Comparison of ENCODE assay signal across 25 cellular contexts in genomic region chr6:106138151-106138550, GRCh38.
"Had no signal": no experiment of that assay in that cellular context is flagged by ENCODE, and none has a peak within 500 bp of the region (broad histone marks: within the 10 kb centered on the region; RNA-seq: fewer than 3 reads in every experiment).

No MANE protein-coding gene starts in this region.

- DNase-seq: activated CD4-positive, alpha-beta T cell treated with anti-CD3 and anti-CD28 coated beads for 36 hours; activated CD4-positive, alpha-beta T cell treated with anti-CD3 and anti-CD28 coated beads, Interleukin-2, amount 50 U/mL, for 4 hours; activated CD8-positive, alpha-beta memory T cell treated with anti-CD3 and anti-CD28 coated beads for 24 hours; activated CD8-positive, alpha-beta memory T cell treated with anti-CD3 and anti-CD28 coated beads, Interleukin-2, amount 50 U/mL, for 4 hours; activated naive CD4-positive, alpha-beta T cell treated with Interleukin-2 at 50 U/mL for 16 hours; activated naive CD8-positive, alpha-beta T cell treated with anti-CD3 and anti-CD28 coated beads, Interleukin-2, amount 10 ng/mL, durations not matched to agents 7 days and 5 days; activated T-cell treated with anti-CD3 and anti-CD28 coated beads, Interleukin-2, amount 50 U/mL, for 48 hours; amygdala; colonic mucosa; endodermal cell; lower lobe of right lung; naive thymus-derived CD4-positive, alpha-beta T cell; spleen; stimulated activated CD4-positive, alpha-beta T cell treated with anti-CD3 and anti-CD28 coated beads, Interleukin-4, amount 100 ng/mL, for 1 hour; stimulated activated naive CD8-positive, alpha-beta T cell treated with anti-CD3 and anti-CD28 coated beads, Interleukin-15, Interleukin-2, amounts not matched to agents 100 U/mL and 50 U/mL, for 24 hours; substantia nigra; T-cell; thyroid gland had no signal

- H3K36me3 ChIP-seq: colonic mucosa, gastroesophageal sphincter, lower lobe of right lung, neural progenitor cell, spleen, thyroid gland had no signal

- FAIRE-seq: bronchial epithelial cell, keratinocyte, TTC549 had no signal

- H3K36me3 Mint-ChIP-seq: activated naive CD8-positive, alpha-beta T cell treated with anti-CD3 and anti-CD28 coated beads, Interleukin-2, amount 10 ng/mL, durations not matched to agents 7 days and 5 days; naive thymus-derived CD4-positive, alpha-beta T cell; neural progenitor cell; T-cell; WTC11 had no signal

- H2AFZ ChIP-seq: neural progenitor cell had no signal

- H3K9me3 ChIP-seq: colonic mucosa, gastroesophageal sphincter, lower lobe of right lung, spleen, thyroid gland had no signal

- H3K27ac ChIP-seq: colonic mucosa, gastroesophageal sphincter, lower lobe of right lung, neural progenitor cell, spleen, thyroid gland had no signal

- H3K27me3 ChIP-seq: colonic mucosa, gastroesophageal sphincter, neural progenitor cell, spleen, thyroid gland had no signal

- H3K27me3 Mint-ChIP-seq: activated naive CD8-positive, alpha-beta T cell treated with anti-CD3 and anti-CD28 coated beads, Interleukin-2, amount 10 ng/mL, durations not matched to agents 7 days and 5 days; naive thymus-derived CD4-positive, alpha-beta T cell had no signal

- H3K9ac ChIP-seq: neural progenitor cell had no signal

- ATAC-seq: activated CD4-positive, alpha-beta T cell treated with anti-CD3 and anti-CD28 coated beads for 36 hours; gastroesophageal sphincter; lower lobe of right lung; naive thymus-derived CD4-positive, alpha-beta T cell; stimulated activated naive CD8-positive, alpha-beta T cell treated with anti-CD3 and anti-CD28 coated beads, Interleukin-15, Interleukin-2, amounts not matched to agents 100 U/mL and 50 U/mL, for 24 hours; T-cell; WTC11 had no signal

- H3K4me3 ChIP-seq: colonic mucosa, gastroesophageal sphincter, lower lobe of right lung, neural progenitor cell, spleen, thyroid gland had no signal

- H3K4me1 ChIP-seq: colonic mucosa, gastroesophageal sphincter, lower lobe of right lung, neural progenitor cell, thyroid gland had no signal

- H3K27ac Mint-ChIP-seq: activated CD4-positive, alpha-beta T cell treated with anti-CD3 and anti-CD28 coated beads for 36 hours; activated naive CD8-positive, alpha-beta T cell treated with anti-CD3 and anti-CD28 coated beads, Interleukin-2, amount 10 ng/mL, durations not matched to agents 7 days and 5 days; endodermal cell; naive thymus-derived CD4-positive, alpha-beta T cell; neural progenitor cell; T-cell; T-helper 2 cell treated with Interferon-gamma antibody and Interleukin-4, amounts not matched to agents 5 μg/mL and 100 μg/mL, for 36 hours; WTC11 had no signal

- H3K4me3 Mint-ChIP-seq: activated CD4-positive, alpha-beta T cell treated with anti-CD3 and anti-CD28 coated beads for 36 hours; activated naive CD8-positive, alpha-beta T cell treated with anti-CD3 and anti-CD28 coated beads, Interleukin-2, amount 10 ng/mL, durations not matched to agents 7 days and 5 days; endodermal cell; naive thymus-derived CD4-positive, alpha-beta T cell; neural progenitor cell; T-cell; T-helper 2 cell treated with Interferon-gamma antibody and Interleukin-4, amounts not matched to agents 5 μg/mL and 100 μg/mL, for 36 hours; WTC11 had no signal

- H3K4me2 ChIP-seq: neural progenitor cell had no signal

- H3K9me3 Mint-ChIP-seq: activated naive CD8-positive, alpha-beta T cell treated with anti-CD3 and anti-CD28 coated beads, Interleukin-2, amount 10 ng/mL, durations not matched to agents 7 days and 5 days; endodermal cell; naive thymus-derived CD4-positive, alpha-beta T cell; neural progenitor cell; T-cell; T-helper 2 cell treated with Interferon-gamma antibody and Interleukin-4, amounts not matched to agents 5 μg/mL and 100 μg/mL, for 36 hours had no signal
